Comparison of ENCODE assay signal across 8 cellular contexts in genomic region chr13:46553521-46553885, GRCh38. TPM values are rescaled to one million over a fixed set of nuclear protein-coding genes. Genes with fewer than 3 reads are reported as not detected.
A peak's percentile ranks its signal among the peaks of the same experiment; 100 is the strongest.
DNase-seq lines count a peak whose midpoint lies in the region; ATAC-seq, FAIRE-seq and TF ChIP-seq lines count a peak whose summit lies in the region.

No MANE protein-coding gene starts in this region.

- WGBS in adipose tissue, 3 donors, result 0% methylated on average over 31 to 34 of the region's 34 CpGs

- H3K4me3 ChIP-seq in keratinocyte (ENCODE audit: control insufficient read depth in 2 of 3, extremely low read depth in 1 of 3, insufficient read depth in 2 of 3, low read depth in 1 of 3, low read length in 3 of 3), result peak overlapping the region; percentile 79 to 99 (median 93)
- peak overlapping the region; percentile 29 to 94 (median 92) for H3K4me3 ChIP-seq in subcutaneous abdominal adipose tissue (ENCODE audit: low read depth in 1 of 5, low read length in 5 of 5)

- no peak for FAIRE-seq in keratinocyte (lab: Jason Lieb, UNC)

- H3K27me3 ChIP-seq in keratinocyte (ENCODE audit: control insufficient read depth, extremely low read depth, insufficient read depth, low read length) (no peaks in the 10 kb centered on the region), subcutaneous abdominal adipose tissue (ENCODE audit: control insufficient read depth in 5 of 5, insufficient read depth in 4 of 5, low read length in 5 of 5) (no peaks in the 10 kb centered on the region)

- H3K9me3 ChIP-seq in keratinocyte (ENCODE audit: control insufficient read depth, low read depth, low read length) (no peaks in the 10 kb centered on the region), subcutaneous abdominal adipose tissue (ENCODE audit: control insufficient read depth in 5 of 5, low read length in 5 of 5) (no peaks in the 10 kb centered on the region)

- peaks cover 24% of the 10 kb centered on the region for H3K4me1 ChIP-seq in keratinocyte (ENCODE audit: control insufficient read depth, extremely low read depth, insufficient read depth, low read length)
- H3K4me1 ChIP-seq in subcutaneous abdominal adipose tissue (ENCODE audit: control insufficient read depth in 5 of 5, insufficient read depth in 5 of 5, low read length in 5 of 5), result peaks cover 5 to 42% (median 25%) of the 10 kb centered on the region in 5 donors

- dilution Hi-C loops in keratinocyte (cut with MboI; ENCODE audit: extremely low pct_ligation_motif_present, low sequenced_read_pairs), result no loop called here

- ATAC-seq in GM18505 (IDR thresholded peaks at IDR 0.05; ENCODE audit: unreplicated experiment) (peak; percentile 5), HG03432 (IDR thresholded peaks at IDR 0.05; ENCODE audit: unreplicated experiment) (peak; percentile 1), HG02610 (IDR thresholded peaks at IDR 0.05; ENCODE audit: unreplicated experiment) (no peak)

- peak overlapping the region; percentile 81 for H3K4me2 ChIP-seq in keratinocyte (ENCODE audit: control insufficient read depth, extremely low read depth, insufficient read depth, low read depth, low read length)

- TF ChIP-seq POLR2A in GM18505 (IDR thresholded peaks at IDR 0.05; ENCODE audit: borderline replicate concordance, extremely low read depth, insufficient read depth, insufficient read length), result no peak

- H4K20me1 ChIP-seq in keratinocyte (ENCODE audit: control insufficient read depth, extremely low read depth, insufficient read depth, low read length), result peaks cover 9% of the 10 kb centered on the region

- peak overlapping the region; percentile 93 for H3K9ac ChIP-seq in keratinocyte (ENCODE audit: control insufficient read depth, extremely low read depth, insufficient read depth, low read length)
- peak overlapping the region in 4 of 5 donors; percentile 63 to 95 (median 93) for H3K9ac ChIP-seq in subcutaneous abdominal adipose tissue (ENCODE audit: low read length in 5 of 5)

- DNase-seq in keratinocyte (ENCODE audit: low read depth, low spot score) (no peak), mucosa of gallbladder (ENCODE audit: low spot score) (no peak), NCI-H1105 (lab: John Stamatoyannopoulos, UW) (no peak)

- peaks cover under 1% of the 10 kb centered on the region for H3K9me1 ChIP-seq in keratinocyte (ENCODE audit: control insufficient read depth, extremely low read depth, insufficient read depth, low read length)

- H3K36me3 ChIP-seq in keratinocyte (ENCODE audit: control insufficient read depth in 2 of 2, extremely low read depth in 1 of 2, insufficient read depth in 2 of 2, low read length in 2 of 2) (no peaks in the 10 kb centered on the region), subcutaneous abdominal adipose tissue (ENCODE audit: control insufficient read depth in 5 of 5, insufficient read depth in 5 of 5, low read length in 5 of 5) (no peaks in the 10 kb centered on the region)

- peak overlapping the region; percentile 84 for H3K27ac ChIP-seq in adipose tissue (ENCODE audit: low read depth, low read length)
- peak overlapping the region; percentile 92 for H3K27ac ChIP-seq in keratinocyte (ENCODE audit: control insufficient read depth, insufficient read depth, low read length)
- H3K27ac ChIP-seq in subcutaneous abdominal adipose tissue (ENCODE audit: low read depth, low read length), result peak overlapping the region; percentile 84

- peak overlapping the region; percentile 67 for H2AFZ ChIP-seq in keratinocyte (ENCODE audit: control insufficient read depth, low read length)

- peaks cover 51% of the 10 kb centered on the region for H3K79me2 ChIP-seq in keratinocyte (ENCODE audit: control insufficient read depth, insufficient read depth, low read length)

- TF ChIP-seq CTCF in keratinocyte (optimal IDR thresholded peaks at IDR 0.05 in 1 of 3, IDR thresholded peaks at IDR 0.05 in 1 of 3, conservative IDR thresholded peaks at IDR 0.05 in 1 of 3; ENCODE audit: extremely low read depth in 1 of 3, insufficient read depth in 2 of 3, low read length in 3 of 3), result no peak

RNA-seq across cellular contexts. Expression of gene LRCH1, which starts 0.5 kb away (rescaled TPM):
- polyA plus RNA-seq in adipose tissue (10 to 100 TPM in 1 of 3 donors, 1 to 10 TPM in 2; 2.1 to 10.8 (median 6.5) TPM), keratinocyte (9.6 to 16.2 TPM (median 11.1 TPM) in 3 replicates)
- polyA plus RNA-seq in keratinocyte (2011; ENCODE audit: low read depth), result 15.5 TPM
- 8.0 and 11.4 TPM in 2 replicates for polyA plus RNA-seq in keratinocyte (2011; cell fraction: cytosol; rRNA removed)
- 13.5 and 16.0 TPM in 2 replicates for polyA plus RNA-seq in keratinocyte (2011; cell fraction: nucleus; rRNA removed)
- 8.5 and 8.9 TPM in 2 replicates for polyA plus RNA-seq in keratinocyte (2012; ENCODE audit: low replicate concordance)
- 9.3 to 24.7 TPM (median 12.1 TPM) in 3 replicates for polyA minus RNA-seq in keratinocyte
- polyA minus RNA-seq in keratinocyte (2011; cell fraction: cytosol; rRNA and poly(A)+ RNA removed), result 9.8 TPM
- polyA minus RNA-seq in keratinocyte (2011; cell fraction: nucleus; rRNA and poly(A)+ RNA removed), result 19.8 and 36.8 TPM in 2 replicates
- total RNA-seq in mucosa of gallbladder, result 35.6 TPM
